Comparison of ENCODE assay signal across 1 cellular context in the genomic region with DNA sequence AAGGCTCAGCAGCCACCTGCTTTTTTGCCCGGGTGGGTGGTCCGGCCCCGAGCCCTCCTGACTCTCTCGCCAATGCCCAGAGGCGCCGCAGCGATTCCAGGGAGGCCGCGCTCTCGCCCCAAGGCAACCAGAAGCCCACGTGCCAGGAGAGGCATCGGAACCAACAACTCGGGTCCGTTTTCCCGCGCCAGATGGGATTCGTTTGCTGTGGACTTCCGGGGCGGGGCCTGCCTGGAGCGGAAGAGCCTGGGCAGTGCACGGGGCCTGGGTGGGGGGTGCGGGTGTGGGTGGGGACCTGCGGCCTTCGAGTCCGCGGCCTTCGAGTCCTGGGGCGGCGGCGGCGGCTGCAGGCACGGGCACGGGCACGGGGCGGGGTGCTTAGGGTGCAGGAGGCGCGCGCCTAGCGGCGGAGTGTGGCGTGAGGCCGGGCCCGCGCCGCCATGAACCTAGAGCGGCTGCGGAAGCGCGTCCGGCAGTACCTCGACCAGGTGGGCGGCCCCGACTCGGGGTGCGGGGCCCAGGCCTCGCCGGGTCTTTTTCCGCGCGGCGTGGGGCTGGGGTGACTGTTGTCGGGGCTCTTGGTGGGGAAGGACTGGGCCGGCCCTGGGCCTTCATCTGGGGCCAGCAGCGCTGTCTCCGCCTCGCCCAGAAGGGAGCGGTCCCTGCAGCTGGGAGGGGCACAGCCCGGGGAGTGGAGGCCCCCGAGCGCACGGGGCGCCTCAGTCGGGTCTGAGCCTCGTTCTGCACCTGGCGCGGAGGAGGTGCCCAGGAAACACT.
TF ChIP-seq lines count a peak whose summit lies in the region.

Gene CDC16, plus strand, starts transcription at position 253 of the 777 bp plus-strand sequence. Its CDS starts 188 bp downstream, at position 441.

TF ChIP-seq in GM23338, 12 proteins besides CTCF, POLR2A, EP300 and RAD21 (continued from another document):
- TF ChIP-seq NANOG (IDR thresholded peaks at IDR 0.05; ENCODE audit: borderline replicate concordance) (no peak), STAT1 (IDR thresholded peaks at IDR 0.05; ENCODE audit: unreplicated experiment) (no peak), JUNB (IDR thresholded peaks at IDR 0.05; ENCODE audit: unreplicated experiment) (no peak), ZNF114 (CRISPR knock-in tag; IDR thresholded peaks at IDR 0.05) (0 out of 2 replicates have a peak, but pooled peaks have one; percentile 44), ZNF462 (CRISPR knock-in tag; IDR thresholded peaks at IDR 0.05) (no peak)
- TF ChIP-seq, protein P1, sequence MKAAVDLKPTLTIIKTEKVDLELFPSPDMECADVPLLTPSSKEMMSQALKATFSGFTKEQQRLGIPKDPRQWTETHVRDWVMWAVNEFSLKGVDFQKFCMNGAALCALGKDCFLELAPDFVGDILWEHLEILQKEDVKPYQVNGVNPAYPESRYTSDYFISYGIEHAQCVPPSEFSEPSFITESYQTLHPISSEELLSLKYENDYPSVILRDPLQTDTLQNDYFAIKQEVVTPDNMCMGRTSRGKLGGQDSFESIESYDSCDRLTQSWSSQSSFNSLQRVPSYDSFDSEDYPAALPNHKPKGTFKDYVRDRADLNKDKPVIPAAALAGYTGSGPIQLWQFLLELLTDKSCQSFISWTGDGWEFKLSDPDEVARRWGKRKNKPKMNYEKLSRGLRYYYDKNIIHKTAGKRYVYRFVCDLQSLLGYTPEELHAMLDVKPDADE (IDR thresholded peaks at IDR 0.05): peak; percentile 58; the same call in 1 of the 2 replicates
- TF ChIP-seq, protein P2, sequence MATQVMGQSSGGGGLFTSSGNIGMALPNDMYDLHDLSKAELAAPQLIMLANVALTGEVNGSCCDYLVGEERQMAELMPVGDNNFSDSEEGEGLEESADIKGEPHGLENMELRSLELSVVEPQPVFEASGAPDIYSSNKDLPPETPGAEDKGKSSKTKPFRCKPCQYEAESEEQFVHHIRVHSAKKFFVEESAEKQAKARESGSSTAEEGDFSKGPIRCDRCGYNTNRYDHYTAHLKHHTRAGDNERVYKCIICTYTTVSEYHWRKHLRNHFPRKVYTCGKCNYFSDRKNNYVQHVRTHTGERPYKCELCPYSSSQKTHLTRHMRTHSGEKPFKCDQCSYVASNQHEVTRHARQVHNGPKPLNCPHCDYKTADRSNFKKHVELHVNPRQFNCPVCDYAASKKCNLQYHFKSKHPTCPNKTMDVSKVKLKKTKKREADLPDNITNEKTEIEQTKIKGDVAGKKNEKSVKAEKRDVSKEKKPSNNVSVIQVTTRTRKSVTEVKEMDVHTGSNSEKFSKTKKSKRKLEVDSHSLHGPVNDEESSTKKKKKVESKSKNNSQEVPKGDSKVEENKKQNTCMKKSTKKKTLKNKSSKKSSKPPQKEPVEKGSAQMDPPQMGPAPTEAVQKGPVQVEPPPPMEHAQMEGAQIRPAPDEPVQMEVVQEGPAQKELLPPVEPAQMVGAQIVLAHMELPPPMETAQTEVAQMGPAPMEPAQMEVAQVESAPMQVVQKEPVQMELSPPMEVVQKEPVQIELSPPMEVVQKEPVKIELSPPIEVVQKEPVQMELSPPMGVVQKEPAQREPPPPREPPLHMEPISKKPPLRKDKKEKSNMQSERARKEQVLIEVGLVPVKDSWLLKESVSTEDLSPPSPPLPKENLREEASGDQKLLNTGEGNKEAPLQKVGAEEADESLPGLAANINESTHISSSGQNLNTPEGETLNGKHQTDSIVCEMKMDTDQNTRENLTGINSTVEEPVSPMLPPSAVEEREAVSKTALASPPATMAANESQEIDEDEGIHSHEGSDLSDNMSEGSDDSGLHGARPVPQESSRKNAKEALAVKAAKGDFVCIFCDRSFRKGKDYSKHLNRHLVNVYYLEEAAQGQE (IDR thresholded peaks at IDR 0.05; ENCODE audit: unreplicated experiment): no peak
